In the genomic region with DNA sequence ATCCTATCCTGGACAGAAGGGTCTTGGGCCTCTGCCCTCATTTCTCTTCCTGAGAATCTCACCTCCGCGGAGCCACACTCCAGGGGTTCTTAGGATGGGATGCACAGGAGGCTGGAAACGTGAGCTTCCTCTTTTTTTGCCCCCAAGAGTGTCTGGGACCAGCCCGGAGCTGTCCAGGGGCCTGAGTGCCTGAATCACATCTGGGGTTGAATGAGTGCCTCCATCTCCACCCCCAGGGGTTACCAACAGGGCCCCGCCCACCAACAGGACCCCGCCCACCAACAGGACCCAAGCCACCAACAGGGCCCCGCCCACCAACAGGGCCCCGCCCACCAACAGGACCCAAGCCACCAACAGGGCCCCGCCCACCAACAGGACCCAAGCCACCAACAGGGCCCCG, we compare ENCODE assay signal across 5 cellular contexts. TPM values are rescaled to one million over a fixed set of nuclear protein-coding genes. Genes with fewer than 3 reads are reported as not detected.
"Had no signal": no experiment of that assay in that cellular context is flagged by ENCODE, and none has a peak within 500 bp of the region (broad histone marks: within the 10 kb centered on the region; RNA-seq: fewer than 3 reads in every experiment).

No MANE protein-coding gene starts in this region.

RNA-seq across cellular contexts. Expression of a gene that starts 48.8 kb away (rescaled TPM):
- total RNA-seq: activated B cell treated with CpG ODN at 0.5 μM for 24 hours; activated CD4-positive, alpha-beta T cell treated with anti-CD3 and anti-CD28 coated beads, Interleukin-2, amount 10 ng/mL, durations not matched to agents 24 days and 14 days; activated CD8-positive, alpha-beta memory T cell treated with anti-CD3 and anti-CD28 coated beads, Interleukin-2, amount 10 ng/mL, durations not matched to agents 7 days and 5 days; activated T-helper 1 cell treated with anti-CD3 and anti-CD28 coated beads, Interleukin-12 subunit alpha, Interleukin-12 subunit beta, Interleukin-2, Interleukin-4 antibody, amounts not matched to agents 30 ng/mL and 10 ng/mL and 1 ng/mL, durations not matched to agents 14 hours and 24 hours and 36 hours; OCI-LY7 had no signal
